In the genomic region with DNA sequence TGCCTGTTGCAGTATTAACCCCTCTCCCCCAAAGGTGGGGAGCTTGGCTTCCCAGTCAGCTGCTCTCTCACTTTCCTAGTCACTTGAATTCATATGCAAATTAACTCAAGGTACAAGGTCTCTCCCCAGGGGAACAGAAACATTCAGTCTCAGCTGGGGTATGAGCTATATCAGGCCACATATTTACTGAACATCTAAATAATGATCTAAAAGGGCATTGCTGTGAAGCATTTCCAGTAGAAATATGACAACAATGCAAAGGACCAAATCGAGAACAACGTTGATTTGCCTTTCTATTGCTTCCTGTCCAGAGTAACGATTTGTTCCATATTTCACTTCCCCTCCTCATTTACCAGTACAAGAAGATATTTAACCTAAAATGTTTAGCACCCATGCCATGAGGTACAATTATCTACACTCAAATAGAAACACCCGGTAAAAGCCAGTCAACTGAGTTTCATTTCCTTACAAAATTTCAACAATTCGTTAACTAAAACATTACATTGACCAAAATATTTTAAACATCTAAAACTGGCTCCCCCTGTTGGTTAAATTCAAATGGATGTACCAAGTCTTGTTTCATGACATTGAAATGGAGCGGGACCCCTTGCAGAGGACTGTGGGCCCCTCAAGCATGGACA, we compare ENCODE assay signal across 9 cellular contexts. TPM values are rescaled to one million over a fixed set of nuclear protein-coding genes. Genes with fewer than 3 reads are reported as not detected.
DNase-seq lines count a peak whose midpoint lies in the region; ATAC-seq and TF ChIP-seq lines count a peak whose summit lies in the region.
"Had no signal": no experiment of that assay in that cellular context is flagged by ENCODE, and none has a peak within 500 bp of the region (broad histone marks: within the 10 kb centered on the region; RNA-seq: fewer than 3 reads in every experiment).

No MANE protein-coding gene starts in this region.

- H3K9me3 Mint-ChIP-seq in activated T-helper 1 cell treated with anti-CD3 and anti-CD28 coated beads, Interleukin-12 subunit alpha, Interleukin-12 subunit beta, Interleukin-2, Interleukin-4 antibody, amounts not matched to agents 30 ng/mL and 10 ng/mL and 1 ng/mL, durations not matched to agents 14 hours and 24 hours and 36 hours, result peaks cover 4% of the 10 kb centered on the region

- H3K4me3 ChIP-seq in osteoblast (ENCODE audit: insufficient read depth, low read length), result no peak overlapping the region

- H3K4me3 Mint-ChIP-seq in activated T-helper 1 cell treated with anti-CD3 and anti-CD28 coated beads, Interleukin-12 subunit alpha, Interleukin-12 subunit beta, Interleukin-2, Interleukin-4 antibody, amounts not matched to agents 30 ng/mL and 10 ng/mL and 1 ng/mL, durations not matched to agents 14 hours and 24 hours and 36 hours, result no peak overlapping the region

- peaks cover 5% of the 10 kb centered on the region for H3K36me3 Mint-ChIP-seq in activated T-helper 1 cell treated with anti-CD3 and anti-CD28 coated beads, Interleukin-12 subunit alpha, Interleukin-12 subunit beta, Interleukin-2, Interleukin-4 antibody, amounts not matched to agents 30 ng/mL and 10 ng/mL and 1 ng/mL, durations not matched to agents 14 hours and 24 hours and 36 hours (ENCODE audit: low read depth)

- peaks cover 10% of the 10 kb centered on the region for H3K27me3 ChIP-seq in osteoblast (ENCODE audit: insufficient read depth, low read length)

- intact Hi-C loops in activated T-helper 1 cell treated with anti-CD3 and anti-CD28 coated beads, Interleukin-12 subunit alpha, Interleukin-12 subunit beta, Interleukin-2, Interleukin-4 antibody, amounts not matched to agents 30 ng/mL and 10 ng/mL and 1 ng/mL, durations not matched to agents 14 hours and 24 hours and 36 hours (cut with micrococcal nuclease), result loop anchor here (1.0 kb wide), 2 partner anchors 37 to 123 kb away; partner anchors contain the start of gene KLHL6

- DNase-seq in GM03348 (ENCODE audit: low spot score), result peak; percentile 29
- DNase-seq in activated T-helper 1 cell treated with anti-CD3 and anti-CD28 coated beads, Interleukin-12 subunit alpha, Interleukin-12 subunit beta, Interleukin-2, Interleukin-4 antibody, amounts not matched to agents 30 ng/mL and 10 ng/mL and 1 ng/mL, durations not matched to agents 14 hours and 24 hours and 36 hours (ENCODE audit: low spot score), result no peak
- no peak for DNase-seq in osteoblast (ENCODE audit: insufficient read length, low spot score, missing footprints)
- DNase-seq in LoVo (ENCODE audit: low spot score), result no peak
- DNase-seq in AG08396 (ENCODE audit: low spot score), result no peak
- DNase-seq in NCI-H1105 (lab: John Stamatoyannopoulos, UW), result no peak

- TF ChIP-seq CTCF in osteoblast (IDR thresholded peaks at IDR 0.05; ENCODE audit: extremely low read depth, low read depth, low read length), result peak; percentile 36

- H3K27ac ChIP-seq in osteoblast (ENCODE audit: low read depth, low read length), result no peak overlapping the region

- H2AFZ ChIP-seq in osteoblast (ENCODE audit: low read length), result no peak overlapping the region

- no peaks in the 10 kb centered on the region for H3K9me3 ChIP-seq in osteoblast (ENCODE audit: low read depth, low read length)

- no peaks in the 10 kb centered on the region for H3K4me1 ChIP-seq in osteoblast (ENCODE audit: insufficient read depth, low read length)

- H3K27ac Mint-ChIP-seq in activated T-helper 1 cell treated with anti-CD3 and anti-CD28 coated beads, Interleukin-12 subunit alpha, Interleukin-12 subunit beta, Interleukin-2, Interleukin-4 antibody, amounts not matched to agents 30 ng/mL and 10 ng/mL and 1 ng/mL, durations not matched to agents 14 hours and 24 hours and 36 hours, result peak overlapping the region; percentile 30

- peak; percentile 91 for ATAC-seq in GM19455 (IDR thresholded peaks at IDR 0.05; ENCODE audit: unreplicated experiment)
- ATAC-seq in HG03378 (IDR thresholded peaks at IDR 0.05; ENCODE audit: unreplicated experiment), result peak; percentile 94

- H4K20me1 ChIP-seq in osteoblast (ENCODE audit: insufficient read depth, low read length), result no peaks in the 10 kb centered on the region

- no peak overlapping the region for H3K4me2 ChIP-seq in osteoblast (ENCODE audit: insufficient read depth, low read length)

- no peaks in the 10 kb centered on the region for H3K79me2 ChIP-seq in osteoblast (ENCODE audit: insufficient read depth, low read length)

- H3K36me3 ChIP-seq in osteoblast (ENCODE audit: insufficient read depth, low read length), result no peaks in the 10 kb centered on the region

- H3K27me3 Mint-ChIP-seq in activated T-helper 1 cell treated with anti-CD3 and anti-CD28 coated beads, Interleukin-12 subunit alpha, Interleukin-12 subunit beta, Interleukin-2, Interleukin-4 antibody, amounts not matched to agents 30 ng/mL and 10 ng/mL and 1 ng/mL, durations not matched to agents 14 hours and 24 hours and 36 hours (ENCODE audit: insufficient read depth), result no peaks in the 10 kb centered on the region

- peaks cover 39% of the 10 kb centered on the region for H3K4me1 Mint-ChIP-seq in activated T-helper 1 cell treated with anti-CD3 and anti-CD28 coated beads, Interleukin-12 subunit alpha, Interleukin-12 subunit beta, Interleukin-2, Interleukin-4 antibody, amounts not matched to agents 30 ng/mL and 10 ng/mL and 1 ng/mL, durations not matched to agents 14 hours and 24 hours and 36 hours (ENCODE audit: low read depth)

RNA-seq across cellular contexts. Expression of gene KLHL6, which starts 36.5 kb away (rescaled TPM):
- 38.6 and 40.6 TPM in 2 replicates for total RNA-seq in activated T-helper 1 cell treated with anti-CD3 and anti-CD28 coated beads, Interleukin-12 subunit alpha, Interleukin-12 subunit beta, Interleukin-2, Interleukin-4 antibody, amounts not matched to agents 30 ng/mL and 10 ng/mL and 1 ng/mL, durations not matched to agents 14 hours and 24 hours and 36 hours
- total RNA-seq in osteoblast, result under 0.01 TPM in 1 of 2 replicates, not detected in the other
- total RNA-seq: myocyte had no signal

RNA-seq across cellular contexts. Expression of gene KLHL24, which starts 43.4 kb away (rescaled TPM):
- total RNA-seq in activated T-helper 1 cell treated with anti-CD3 and anti-CD28 coated beads, Interleukin-12 subunit alpha, Interleukin-12 subunit beta, Interleukin-2, Interleukin-4 antibody, amounts not matched to agents 30 ng/mL and 10 ng/mL and 1 ng/mL, durations not matched to agents 14 hours and 24 hours and 36 hours, result 8.2 and 8.7 TPM in 2 replicates
- total RNA-seq in osteoblast, result 142 and 174 TPM in 2 replicates

Comparison
In these comparisons a context has a peak if more than half of its experiments do, and no peak if none do; other contexts are left out.
1. RNA of gene KLHL6, which starts 36.5 kb away (total RNA-seq): 38.6 to 40.6 TPM in activated T-helper 1 cell treated with anti-CD3 and anti-CD28 coated beads, Interleukin-12 subunit alpha, Interleukin-12 subunit beta, Interleukin-2, Interleukin-4 antibody, amounts not matched to agents 30 ng/mL and 10 ng/mL and 1 ng/mL, durations not matched to agents 14 hours and 24 hours and 36 hours; under 0.01 TPM in osteoblast; every median in the first group is over 10 times any median in the second.
2. RNA of gene KLHL24, which starts 43.4 kb away (total RNA-seq): 142 to 174 TPM in osteoblast; 8.2 to 8.7 TPM in activated T-helper 1 cell treated with anti-CD3 and anti-CD28 coated beads, Interleukin-12 subunit alpha, Interleukin-12 subunit beta, Interleukin-2, Interleukin-4 antibody, amounts not matched to agents 30 ng/mL and 10 ng/mL and 1 ng/mL, durations not matched to agents 14 hours and 24 hours and 36 hours; every median in the first group is over 10 times any median in the second.